ENCODE assay signal across 11 cellular contexts in the genomic region with DNA sequence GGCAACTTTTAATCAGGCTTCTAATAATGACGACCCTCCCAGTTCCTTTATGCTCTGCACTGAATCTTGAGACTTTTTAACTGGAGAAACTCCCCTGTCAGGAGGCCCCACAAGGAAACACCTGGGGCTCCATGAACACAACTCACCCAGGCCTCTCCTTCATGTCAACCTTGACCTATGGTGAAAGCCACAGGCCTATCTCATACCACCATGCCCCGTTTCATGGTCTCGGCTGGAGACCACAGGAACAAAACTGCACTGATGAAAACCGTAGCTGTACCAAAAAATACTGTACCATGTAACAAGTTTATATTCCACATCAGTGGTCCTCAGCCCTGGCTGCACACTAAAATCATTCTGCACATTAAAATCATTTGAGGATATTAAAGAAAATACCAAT. TPM values are rescaled to one million over a fixed set of nuclear protein-coding genes. Genes with fewer than 3 reads are reported as not detected.
A peak's percentile ranks its signal among the peaks of the same experiment; 100 is the strongest.
DNase-seq lines count a peak whose midpoint lies in the region; ATAC-seq and TF ChIP-seq lines count a peak whose summit lies in the region.
"Had no signal": no experiment of that assay in that cellular context is flagged by ENCODE, and none has a peak within 500 bp of the region (broad histone marks: within the 10 kb centered on the region; RNA-seq: fewer than 3 reads in every experiment).

No MANE protein-coding gene starts in this region.

- H3K4me1 ChIP-seq in body of pancreas (peaks cover 21% of the 10 kb centered on the region), thymus (ENCODE audit: control insufficient read depth, insufficient read depth, low read length) (peaks cover 15% of the 10 kb centered on the region), colonic mucosa (peaks cover 3% of the 10 kb centered on the region)

- H3K27me3 ChIP-seq in body of pancreas (no peaks in the 10 kb centered on the region), thymus (ENCODE audit: control insufficient read depth, insufficient read depth) (no peaks in the 10 kb centered on the region), colonic mucosa (no peaks in the 10 kb centered on the region)

- peak overlapping the region in 1 of 2 donors; percentile 49 for H3K9ac ChIP-seq in colonic mucosa (ENCODE audit: low read depth in 2 of 2, low read length in 2 of 2)

- no peaks in the 10 kb centered on the region for H3K9me3 ChIP-seq in body of pancreas
- no peaks in the 10 kb centered on the region for H3K9me3 ChIP-seq in thymus (ENCODE audit: control insufficient read depth)
- H3K9me3 ChIP-seq in colonic mucosa = no peaks in the 10 kb centered on the region

- ATAC-seq in GM21390 (IDR thresholded peaks at IDR 0.05; ENCODE audit: unreplicated experiment) (peak; percentile 70), HG03045 (IDR thresholded peaks at IDR 0.05; ENCODE audit: unreplicated experiment) (peak; percentile 42), body of pancreas (no peak)
- ATAC-seq: activated T-helper 17 cell treated with anti-CD3 and anti-CD28 coated beads, Interleukin-2, amount 50 U/mL, for 72 hours had no signal

- DNase-seq in body of pancreas (no peak), EL (no peak), colonic mucosa (no peak)
- DNase-seq in central memory CD4-positive, alpha-beta T cell = no peak
- DNase-seq: dermis blood vessel endothelial cell, Kasumi-1, T-helper 9 cell had no signal

- intact Hi-C loops in body of pancreas (cut with DNase I) (no loop called here), colonic mucosa (cut with DNase I) (no loop called here)

- WGBS in body of pancreas, 2 donors = 69 to 92% methylated on average over 4 of the region's 4 CpGs
- 13% methylated on average over 4 of the region's 4 CpGs for WGBS in thymus

- H3K36me3 ChIP-seq in body of pancreas (replicated peaks in 1 of 2; ENCODE audit: insufficient read depth in 1 of 2, low read depth in 2 of 2) = no peaks in the 10 kb centered on the region
- H3K36me3 ChIP-seq in thymus (ENCODE audit: control insufficient read depth, insufficient read depth) = peaks cover 15% of the 10 kb centered on the region
- H3K36me3 ChIP-seq in colonic mucosa = no peaks in the 10 kb centered on the region

- TF ChIP-seq POLR2A in body of pancreas (IDR thresholded peaks at IDR 0.05) = no peak

- H3K4me3 ChIP-seq in body of pancreas (no peak overlapping the region), thymus (ENCODE audit: low read length) (no peak overlapping the region), colonic mucosa (no peak overlapping the region)

- TF ChIP-seq CTCF in body of pancreas (IDR thresholded peaks at IDR 0.05) (no peak), colonic mucosa (IDR thresholded peaks at IDR 0.05) (no peak)

- H3K27ac ChIP-seq in body of pancreas (peak overlapping the region in 3 of 4 donors; percentile 38 to 73 (median 61)), thymus (ENCODE audit: low read depth) (peak overlapping the region; percentile 10), colonic mucosa (no peak overlapping the region)

RNA-seq across cellular contexts. Expression of a gene that starts 57.0 kb away (rescaled TPM):
- total RNA-seq in body of pancreas (10 to 100 TPM in 1 of 2 donors, 1 to 10 TPM in 1; 5.4 to 13.8 TPM), colonic mucosa (10 to 100 TPM; 17.9 to 19.7 TPM)
- polyA plus RNA-seq in thymus = 10.2 TPM
